ENCODE assay signal across 25 cellular contexts in genomic region chr5:164578401-164578800, GRCh38.
"Had no signal": no experiment of that assay in that cellular context is flagged by ENCODE, and none has a peak within 500 bp of the region (broad histone marks: within the 10 kb centered on the region; RNA-seq: fewer than 3 reads in every experiment).

No MANE protein-coding gene starts in this region.

- H3K4me2 ChIP-seq: hepatocyte had no signal

- H3K79me2 ChIP-seq: hepatocyte had no signal

- H3K9me3 ChIP-seq: left ventricle myocardium inferior, pancreas, prostate gland, suprapubic skin, thoracic aorta, tibial artery, upper lobe of right lung had no signal

- H3K27ac ChIP-seq: hepatocyte, left ventricle myocardium inferior, pancreas, prostate gland, skin epidermis, suprapubic skin, thoracic aorta, tibial artery, upper lobe of right lung had no signal

- H3K4me3 ChIP-seq: hepatocyte, left ventricle myocardium inferior, lung, pancreas, prostate gland, skin epidermis, suprapubic skin, thoracic aorta, tibial artery, upper lobe of right lung had no signal

- H3K27me3 ChIP-seq: hepatocyte, pancreas, suprapubic skin, tibial artery, upper lobe of right lung had no signal

- H3K4me1 ChIP-seq: left ventricle myocardium inferior, pancreas, prostate gland, suprapubic skin, tibial artery, upper lobe of right lung had no signal

- DNase-seq: islet precursor cell; left ventricle myocardium inferior; midbrain; naive thymus-derived CD8-positive, alpha-beta T cell; nucleus accumbens; pancreas; posterior cingulate gyrus; retina; right cardiac atrium; stimulated activated CD4-positive, alpha-beta T cell treated with anti-CD3 and anti-CD28 coated beads, Interleukin-12 subunit alpha, Interleukin-12 subunit beta, amount 100 ng/mL, for 4 hours; stimulated activated CD4-positive, alpha-beta T cell treated with anti-CD3 and anti-CD28 coated beads, Interleukin-15, amount 100 ng/mL, for 24 hours; stimulated activated CD4-positive, alpha-beta T cell treated with anti-CD3 and anti-CD28 coated beads, Interleukin-2, amount 100 ng/mL, for 24 hours; stimulated activated CD4-positive, alpha-beta T cell treated with anti-CD3 and anti-CD28 coated beads, Interleukin-4, amount 100 ng/mL, for 1 hour; stimulated activated naive B cell treated with anti-CD40 and anti-IgM and Interleukin-4, amounts not matched to agents 10 μg/mL and 1 μg/mL and 100 μg/mL, for 72 hours; stimulated activated naive CD8-positive, alpha-beta T cell treated with anti-CD3 and anti-CD28 coated beads, Interleukin-15, Interleukin-2, amounts not matched to agents 100 U/mL and 50 U/mL, for 24 hours; tibial artery; trophoblast cell; upper lobe of right lung had no signal

- H3K36me3 ChIP-seq: left ventricle myocardium inferior, pancreas, prostate gland, suprapubic skin, thoracic aorta, tibial artery, upper lobe of right lung had no signal

- FAIRE-seq: pancreas, urothelium cell line had no signal

- H2AFZ ChIP-seq: hepatocyte had no signal
